In genomic region chr2:196481323-196481695, GRCh38 we compare ENCODE assay signal across 14 cellular contexts.
DNase-seq lines count a peak whose midpoint lies in the region; TF ChIP-seq lines count a peak whose summit lies in the region.
"Had no signal": no experiment of that assay in that cellular context is flagged by ENCODE, and none has a peak within 500 bp of the region (broad histone marks: within the 10 kb centered on the region; RNA-seq: fewer than 3 reads in every experiment).

No MANE protein-coding gene starts in this region.

- no peaks in the 10 kb centered on the region for H3K9me3 Mint-ChIP-seq in endothelial cell (ENCODE audit: unreplicated experiment)
- H3K9me3 Mint-ChIP-seq: GM23338, natural killer cell had no signal

- H3K27me3 Mint-ChIP-seq in endothelial cell (ENCODE audit: unreplicated experiment), result no peaks in the 10 kb centered on the region

- no peak overlapping the region for H3K27ac Mint-ChIP-seq in endothelial cell (ENCODE audit: unreplicated experiment)
- H3K27ac Mint-ChIP-seq: activated naive CD8-positive, alpha-beta T cell; GM23338; natural killer cell had no signal

- no peaks in the 10 kb centered on the region for H3K36me3 Mint-ChIP-seq in endothelial cell (ENCODE audit: low read depth, unreplicated experiment)
- H3K36me3 Mint-ChIP-seq: activated naive CD8-positive, alpha-beta T cell; natural killer cell had no signal

- H3K4me1 Mint-ChIP-seq in endothelial cell (ENCODE audit: unreplicated experiment), result no peaks in the 10 kb centered on the region
- H3K4me1 Mint-ChIP-seq: natural killer cell had no signal

- peak; percentile 91 for DNase-seq in ELR (ENCODE audit: low read depth)
- DNase-seq in LHCN-M2 (ENCODE audit: low read depth), result peak; percentile 97
- DNase-seq in choroid plexus epithelial cell (ENCODE audit: low read depth), result peak; percentile 84
- peak; percentile 95 for DNase-seq in skeletal muscle cell (ENCODE audit: low read depth)
- DNase-seq in HuH-7 (ENCODE audit: low spot score), result no peak
- no peak for DNase-seq in Kasumi-1 (lab: John Stamatoyannopoulos, UW)
- DNase-seq in endothelial cell (ENCODE audit: low spot score), result no peak
- DNase-seq: natural killer cell; NCI-H1105 treated with DMSO at 0.1 percent for 48 hours; NK-92 treated with Interleukin-12 subunit alpha and Interleukin-12 subunit beta, amount 100 ng/mL, for 24 hours; right lobe of liver had no signal

- H3K4me3 Mint-ChIP-seq in endothelial cell (ENCODE audit: unreplicated experiment), result no peak overlapping the region
- H3K4me3 Mint-ChIP-seq: activated naive CD8-positive, alpha-beta T cell; GM23338; natural killer cell had no signal

- H3K4me3 ChIP-seq in choroid plexus epithelial cell (ENCODE audit: low read depth, low read length) (no peak overlapping the region), skeletal muscle cell (ENCODE audit: low read depth, low read length) (no peak overlapping the region)
- H3K4me3 ChIP-seq: GM23338, right lobe of liver, suprapubic skin had no signal

- TF ChIP-seq CTCF in choroid plexus epithelial cell (conservative IDR thresholded peaks at IDR 0.05; ENCODE audit: low read depth, low read length) (no peak), endothelial cell (IDR thresholded peaks at IDR 0.05; ENCODE audit: unreplicated experiment) (no peak)

Comparison
In these comparisons a context has a peak if more than half of its experiments do, and no peak if none do; other contexts are left out.
1. DNase-seq: peak in ELR (single experiment), LHCN-M2 (single experiment), choroid plexus epithelial cell (single experiment) and skeletal muscle cell (single experiment); none in HuH-7 (single experiment), Kasumi-1 (0 of 2) and endothelial cell (single experiment).